Comparison of ENCODE assay signal across 8 cellular contexts in the genomic region with DNA sequence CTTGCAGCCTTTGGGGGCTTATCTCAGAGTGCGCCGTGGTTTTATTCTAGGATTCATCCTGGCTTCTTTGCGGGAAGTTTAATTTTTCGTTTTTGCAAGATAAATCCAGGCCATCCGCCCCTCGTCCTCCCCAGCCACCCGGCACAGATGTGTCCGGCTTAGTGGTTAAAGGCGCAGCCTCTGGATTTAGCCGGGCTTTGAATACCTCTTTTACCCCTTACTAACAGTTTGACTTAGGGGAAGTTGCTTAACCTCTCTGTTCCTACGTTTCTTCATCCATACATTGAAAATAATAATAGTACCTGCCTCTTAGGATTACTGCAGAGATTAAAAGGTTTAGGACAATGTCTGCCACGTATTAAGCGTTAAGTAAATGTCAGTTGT. TPM values are rescaled to one million over a fixed set of nuclear protein-coding genes. Genes with fewer than 3 reads are reported as not detected.
DNase-seq lines count a peak whose midpoint lies in the region; ATAC-seq, FAIRE-seq and TF ChIP-seq lines count a peak whose summit lies in the region.

No MANE protein-coding gene starts in this region.

- TF ChIP-seq EP300 in K562 (IDR thresholded peaks at IDR 0.05; ENCODE audit: low read length) (no peak), suprapubic skin (IDR thresholded peaks at IDR 0.05) (no peak)

- H3K79me2 ChIP-seq in HCT116 (ENCODE audit: insufficient read depth, low read length) = peaks cover 55% of the 10 kb centered on the region
- H3K79me2 ChIP-seq in K562 (ENCODE audit: control insufficient read depth, insufficient read depth, low read length) = peaks cover 54% of the 10 kb centered on the region

- CTCF ChIA-PET in HCT116 (lab: Charles Lee) = interaction anchor here (1.3 to 2.3 kb wide), 2 partner anchors 78 to 290 kb away, joined by 4 to 11 read pairs; no protein-coding TSS in a partner anchor
- CTCF ChIA-PET in K562 (lab: Yijun Ruan, JAX; ENCODE audit: low intra/inter-chr PET ratio) = interaction anchor here (0.7 kb wide), 1 partner anchor 1811 kb away, joined by 4 read pairs; no protein-coding TSS in a partner anchor

- in situ Hi-C loops in K562 (cut with MboI) = no loop called here

- H4K20me1 ChIP-seq in HCT116 (ENCODE audit: insufficient read depth) (peaks cover 3% of the 10 kb centered on the region; the same call in 1 of the 2 replicates), K562 (replicated peaks; ENCODE audit: control insufficient read depth, insufficient read depth, low read length) (no peaks in the 10 kb centered on the region)

- no TSS peak for BruUV-seq in HCT116 (replicated peaks; lab: Mats Ljungman, UMichigan)
- BruUV-seq in K562 (replicated peaks; lab: Mats Ljungman, UMichigan) = no TSS peak

- peak overlapping the region; percentile 96 for H3K9ac ChIP-seq in HCT116 (ENCODE audit: low read length)
- H3K9ac ChIP-seq in K562 (ENCODE audit: insufficient read depth in 1 of 2, low read depth in 2 of 2, low read length in 2 of 2) = peak overlapping the region; percentile 90 to 95

- TF ChIP-seq POLR2A in HCT116 (IDR thresholded peaks at IDR 0.05; ENCODE audit: borderline replicate concordance, extremely low read depth, insufficient read depth, insufficient read length) (no peak), K562 (conservative IDR thresholded peaks at IDR 0.05) (no peak), suprapubic skin (IDR thresholded peaks at IDR 0.05) (no peak)

- no peak for TF ChIP-seq CTCF in HCT116 (IDR thresholded peaks at IDR 0.05 in 2 of 3, conservative IDR thresholded peaks at IDR 0.05 in 1 of 3; ENCODE audit: borderline replicate concordance in 1 of 3, insufficient read depth in 1 of 3, low read depth in 2 of 3, low read length in 2 of 3)
- no peak for TF ChIP-seq CTCF in K562 (IDR thresholded peaks at IDR 0.05 in 2 of 3, conservative IDR thresholded peaks at IDR 0.05 in 1 of 3; ENCODE audit: insufficient read depth in 2 of 3, low read depth in 1 of 3, low read length in 3 of 3)
- TF ChIP-seq CTCF in suprapubic skin (IDR thresholded peaks at IDR 0.05) = no peak

- peak; percentile 33 for DNase-seq in activated CD4-positive, CD25-positive, alpha-beta regulatory T cell treated with anti-CD3 and anti-CD28 coated beads, Interleukin-2, amount 50 U/mL, for 72 hours
- no peak for DNase-seq in HCT116 (ENCODE audit: low read depth, low spot score)
- DNase-seq in NCI-H748 treated with DMSO at 0.1 percent for 48 hours (lab: John Stamatoyannopoulos, UW) = peak; percentile 23
- DNase-seq in K562 (ENCODE audit: extremely low read depth in 1 of 4, low spot score in 3 of 4) = peak; percentile 21 to 52 (median 36)
- peak; percentile 30 for DNase-seq in kidney glomerular epithelial cell (lab: John Stamatoyannopoulos, UW)
- DNase-seq in suprapubic skin (ENCODE audit: low spot score in 2 of 2) = no peak
- no peak for DNase-seq in germinal center (ENCODE audit: low spot score)

- intact Hi-C loops in HCT116 (cut with micrococcal nuclease) (loop anchor here (2.0 kb wide), 1 partner anchor 76 kb away; no protein-coding TSS in a partner anchor), K562 (cut with micrococcal nuclease) (no loop called here)

- H3K4me2 ChIP-seq in HCT116 (ENCODE audit: low read length) (peak overlapping the region; percentile 68), K562 (ENCODE audit: insufficient read depth, low read length) (peak overlapping the region; percentile 83)

- peak; percentile 65 for FAIRE-seq in K562 (lab: Jason Lieb, UNC)

- POLR2A ChIA-PET in HCT116 (lab: Charles Lee) (interaction anchor here (1.1 kb wide), 1 partner anchor 52 kb away, joined by 4 read pairs; no protein-coding TSS in a partner anchor), K562 (lab: Yijun Ruan, JAX) (interaction anchor here (0.6 to 1.2 kb wide), 7 partner anchors 11 to 218 kb away, joined by 3 to 5 read pairs (median 5); a partner anchor contains a TSS)

- WGBS in K562 (ENCODE audit: insufficient coverage, low coverage, missing lambda C conversion rate) = under 1% methylated on average over 13 of the region's 13 CpGs
- under 1% methylated on average over 13 of the region's 13 CpGs for WGBS in suprapubic skin

- H3K4me3 ChIP-seq in HCT116 (replicated peaks in 1 of 2; ENCODE audit: low read depth in 1 of 2, low read length in 2 of 2) = peak overlapping the region; percentile 83 to 92
- peak overlapping the region; percentile 80 for H3K4me3 ChIP-seq in K562
- H3K4me3 ChIP-seq in suprapubic skin = peak overlapping the region; percentile 75

- H2AFZ ChIP-seq in HCT116 (ENCODE audit: low read depth, low read length, poor library complexity, severe bottlenecking) (no peak overlapping the region), K562 (ENCODE audit: low read depth, low read length) (peak overlapping the region; percentile 88)

- H3K27me3 ChIP-seq in HCT116 (ENCODE audit: insufficient read depth, low read length) = no peaks in the 10 kb centered on the region
- H3K27me3 ChIP-seq in K562 (ENCODE audit: control insufficient read depth in 2 of 2, insufficient read depth in 2 of 2, low read length in 2 of 2) = no peaks in the 10 kb centered on the region
- H3K27me3 ChIP-seq in suprapubic skin = no peaks in the 10 kb centered on the region

- H3K27ac ChIP-seq in HCT116 (ENCODE audit: low read depth, low read length) (peak overlapping the region; percentile 71), K562 (ENCODE audit: extremely low read depth, low read depth, low read length) (peak overlapping the region; percentile 88), suprapubic skin (peak overlapping the region; percentile 63)

- no peak for ATAC-seq in activated CD4-positive, CD25-positive, alpha-beta regulatory T cell treated with anti-CD3 and anti-CD28 coated beads, Interleukin-2, amount 50 U/mL, for 24 hours
- ATAC-seq in HCT116 (peak; percentile 10; the same call in 1 of the 2 replicates), K562 (peak; percentile 78)

- no peaks in the 10 kb centered on the region for H3K9me1 ChIP-seq in K562 (ENCODE audit: control insufficient read depth, insufficient read depth, low read length)

- H3K36me3 ChIP-seq in HCT116 (ENCODE audit: control insufficient read depth in 1 of 2, insufficient read depth in 2 of 2, low read length in 2 of 2) = peaks cover 9 to 26% of the 10 kb centered on the region in 2 experiments
- peaks cover 39% of the 10 kb centered on the region; the same call in 2 of the 3 replicates for H3K36me3 ChIP-seq in K562 (ENCODE audit: control insufficient read depth, insufficient read depth, low read length)
- H3K36me3 ChIP-seq in suprapubic skin = no peaks in the 10 kb centered on the region

- H3K9me3 ChIP-seq in HCT116 (ENCODE audit: control insufficient read depth in 1 of 2, insufficient read depth in 1 of 2, low read depth in 1 of 2, low read length in 2 of 2) = no peaks in the 10 kb centered on the region
- H3K9me3 ChIP-seq in K562 (replicated peaks; ENCODE audit: control insufficient read depth, insufficient read depth, low read depth, low read length) = no peaks in the 10 kb centered on the region
- H3K9me3 ChIP-seq in suprapubic skin = no peaks in the 10 kb centered on the region

- RAD21 ChIA-PET in HCT116 (lab: Charles Lee; ENCODE audit: low non-redundant PET in 1 of 2, low total read pairs in 2 of 2, uncharacterized antibody in 2 of 2, unreplicated experiment in 2 of 2) = no interaction called here

- TF ChIP-seq RAD21 in HCT116 (IDR thresholded peaks at IDR 0.05; ENCODE audit: low read depth) (no peak), K562 (CRISPR knock-in tag; conservative IDR thresholded peaks at IDR 0.05 in 1 of 2, IDR thresholded peaks at IDR 0.05 in 1 of 2) (no peak)

- peaks cover 21 to 48% of the 10 kb centered on the region in 2 experiments for H3K4me1 ChIP-seq in HCT116 (ENCODE audit: control insufficient read depth in 1 of 2, insufficient read depth in 2 of 2, low read length in 2 of 2)
- H3K4me1 ChIP-seq in K562 (replicated peaks in 1 of 2; ENCODE audit: control insufficient read depth in 2 of 2, insufficient read depth in 2 of 2, low read length in 2 of 2) = peaks cover 0 to 2% of the 10 kb centered on the region in 2 experiments; a peak in 2 of 5 replicates
- H3K4me1 ChIP-seq in suprapubic skin = peaks cover 28% of the 10 kb centered on the region

- no peaks in the 10 kb centered on the region for H3K9me2 ChIP-seq in HCT116 (ENCODE audit: insufficient read depth)

RNA-seq across cellular contexts. Expression of a gene that starts 0.7 kb away (rescaled TPM):
- 95.6 TPM for total RNA-seq in HCT116 (2021; ENCODE audit: unreplicated experiment)
- 20.8 and 31.4 TPM in 2 replicates for polyA plus RNA-seq in HCT116 (2012)
- 23.1 and 105 TPM in 2 replicates for total RNA-seq in K562 (2011; cell fraction: chromatin; rRNA removed; ENCODE audit: low replicate concordance)
- total RNA-seq in K562 (2011; cell fraction: nucleolus; rRNA removed) = 12.8 and 20.9 TPM in 2 replicates
- total RNA-seq in K562 (2011; cell fraction: nucleoplasm; rRNA removed) = 31.7 and 50.8 TPM in 2 replicates
- total RNA-seq in K562 (2014; rRNA removed) = 24.0 and 26.0 TPM in 2 replicates
- 50.1 and 57.7 TPM in 2 replicates for total RNA-seq in K562 (2014; rRNA removed; fragmentation: Illumina TruSeq; extraction: Trizol)
- 44.1 and 46.0 TPM in 2 replicates for total RNA-seq in K562 (2015; rRNA removed; fragmentation: Illumina TruSeq; extraction: Trizol)
- 38.7 and 40.8 TPM in 2 replicates for total RNA-seq in K562 (2021)
- 42.2 and 53.0 TPM in 2 replicates for polyA plus RNA-seq in K562 (2011; rRNA removed)
- 5.8 and 11.8 TPM in 2 replicates for polyA plus RNA-seq in K562 (2011; cell fraction: cytosol; rRNA removed)
- polyA plus RNA-seq in K562 (2011; cell fraction: nucleus; rRNA removed) = 33.4 and 51.5 TPM in 2 replicates
- polyA plus RNA-seq in K562 (2012) = 19.3 and 20.5 TPM in 2 replicates
- polyA plus RNA-seq in K562 (2014; fragmentation: Illumina TruSeq; extraction: Trizol) = 32.3 and 36.5 TPM in 2 replicates
- polyA plus RNA-seq in K562 (2014; fragmentation: Nextera tagmentation; extraction: Ambion mirVana) = 10 to 100 TPM; 19.0 to 33.6 TPM
- polyA plus RNA-seq in K562 (2014; rRNA removed) = 20.4 and 26.5 TPM in 2 replicates
- polyA minus RNA-seq in K562 (2011; rRNA and poly(A)+ RNA removed) = 58.0 and 63.6 TPM in 2 replicates
- 19.6 and 28.1 TPM in 2 replicates for polyA minus RNA-seq in K562 (2011; cell fraction: cytosol; rRNA and poly(A)+ RNA removed)
- 40.1 and 71.8 TPM in 2 replicates for polyA minus RNA-seq in K562 (2011; cell fraction: nucleus; rRNA and poly(A)+ RNA removed)
- total RNA-seq in suprapubic skin = 10 to 100 TPM in 2 of 4 donors, 1 to 10 TPM in 2; 6.5 to 15.1 (median 9.4) TPM

RNA-seq across cellular contexts. Expression of a gene that starts 40.3 kb away (rescaled TPM):
- total RNA-seq in HCT116 (2021; ENCODE audit: unreplicated experiment) (11.5 TPM), K562 (2014; rRNA removed) (1.4 and 1.6 TPM in 2 replicates), K562 (2014; rRNA removed; fragmentation: Illumina TruSeq; extraction: Trizol) (2.8 and 4.0 TPM in 2 replicates), K562 (2015; rRNA removed; fragmentation: Illumina TruSeq; extraction: Trizol) (2.9 and 3.1 TPM in 2 replicates), K562 (2021) (5.0 and 5.2 TPM in 2 replicates), suprapubic skin (1 to 10 TPM; 2.3 to 5.8 (median 4.2) TPM)
- polyA plus RNA-seq in HCT116 (2012) = 7.3 and 8.3 TPM in 2 replicates
- total RNA-seq in K562 (2011; cell fraction: chromatin; rRNA removed; ENCODE audit: low replicate concordance) = 3.5 and 4.7 TPM in 2 replicates
- total RNA-seq in K562 (2011; cell fraction: nucleolus; rRNA removed) = 7.6 and 9.3 TPM in 2 replicates
- 4.1 and 6.2 TPM in 2 replicates for total RNA-seq in K562 (2011; cell fraction: nucleoplasm; rRNA removed)
- polyA plus RNA-seq in K562 (2011; rRNA removed) (2.5 and 3.1 TPM in 2 replicates), K562 (2014; fragmentation: Illumina TruSeq; extraction: Trizol) (3.3 and 3.9 TPM in 2 replicates), K562 (2014; fragmentation: Nextera tagmentation; extraction: Ambion mirVana) (1 to 10 TPM; 1.3 to 3.0 TPM), K562 (2014; rRNA removed) (1.8 and 2.8 TPM in 2 replicates)
- polyA plus RNA-seq in K562 (2011; cell fraction: cytosol; rRNA removed) = 1.5 and 1.8 TPM in 2 replicates
- 1.7 and 2.6 TPM in 2 replicates for polyA plus RNA-seq in K562 (2011; cell fraction: nucleus; rRNA removed)
- polyA plus RNA-seq in K562 (2012) = 2.8 and 3.6 TPM in 2 replicates
- 4.3 and 4.9 TPM in 2 replicates for polyA minus RNA-seq in K562 (2011; rRNA and poly(A)+ RNA removed)
- 2.5 and 2.7 TPM in 2 replicates for polyA minus RNA-seq in K562 (2011; cell fraction: cytosol; rRNA and poly(A)+ RNA removed)
- polyA minus RNA-seq in K562 (2011; cell fraction: nucleus; rRNA and poly(A)+ RNA removed) = 5.5 and 7.8 TPM in 2 replicates

Comparison
In these comparisons a context has a peak if more than half of its experiments do, and no peak if none do; other contexts are left out.
1. DNase-seq: peak in activated CD4-positive, CD25-positive, alpha-beta regulatory T cell treated with anti-CD3 and anti-CD28 coated beads, Interleukin-2, amount 50 U/mL, for 72 hours (single experiment), NCI-H748 treated with DMSO at 0.1 percent for 48 hours (single experiment), K562 (4 of 4) and kidney glomerular epithelial cell (single experiment); none in HCT116 (single experiment), suprapubic skin (0 of 2) and germinal center (single experiment).
2. ATAC-seq: peak in HCT116 (single experiment) and K562 (single experiment); none in activated CD4-positive, CD25-positive, alpha-beta regulatory T cell treated with anti-CD3 and anti-CD28 coated beads, Interleukin-2, amount 50 U/mL, for 24 hours (0 of 2).
3. Peak in every context shown above with its lines, with median percentiles within 50 percentile points of each other: H3K27ac ChIP-seq and H3K4me3 ChIP-seq.